ENCODE assay signal across 10 cellular contexts in genomic region chr9:75152416-75152815, GRCh38.
DNase-seq lines count a peak whose midpoint lies in the region; ATAC-seq lines count a peak whose summit lies in the region.
"Had no signal": no experiment of that assay in that cellular context is flagged by ENCODE, and none has a peak within 500 bp of the region (broad histone marks: within the 10 kb centered on the region; RNA-seq: fewer than 3 reads in every experiment).

No MANE protein-coding gene starts in this region.

- POLR2A ChIA-PET in activated CD4-positive, alpha-beta memory T cell treated with anti-CD3 and anti-CD28 coated beads for 36 hours (lab: Charles Lee): interaction anchor here (0.8 to 1.7 kb wide), 5 partner anchors 13 to 125 kb away, joined by 3 to 8 read pairs (median 5); partner anchors contain the start of genes NMRK1 and OSTF1

- DNase-seq in activated CD4-positive, alpha-beta memory T cell treated with anti-CD3 and anti-CD28 coated beads for 36 hours: peak; percentile 82
- peak; percentile 22 to 72 for DNase-seq in activated naive CD4-positive, alpha-beta T cell treated with anti-CD3 and anti-CD28 coated beads, Interleukin-2, amount 50 U/mL, for 72 hours (ENCODE audit: low spot score in 2 of 2)
- DNase-seq in stimulated activated CD8-positive, alpha-beta memory T cell treated with anti-CD3 and anti-CD28 coated beads, Interleukin-15, amount 100 ng/mL, for 1 hour (ENCODE audit: low read depth): peak; percentile 21
- DNase-seq in NCI-H2227 (lab: John Stamatoyannopoulos, UW; ENCODE audit: unreplicated experiment) (no peak), NCI-H69 (lab: John Stamatoyannopoulos, UW) (no peak)
- DNase-seq: SHP77 had no signal

- CTCF ChIA-PET in activated CD4-positive, alpha-beta memory T cell treated with anti-CD3 and anti-CD28 coated beads for 36 hours (lab: Charles Lee): interaction anchor here (0.9 to 1.5 kb wide), 5 partner anchors 14 to 70 kb away, joined by 3 to 6 read pairs (median 3); no protein-coding TSS in a partner anchor

- H3K9me3 Mint-ChIP-seq in activated CD4-positive, alpha-beta memory T cell treated with anti-CD3 and anti-CD28 coated beads for 36 hours: no peaks in the 10 kb centered on the region
- no peaks in the 10 kb centered on the region for H3K9me3 Mint-ChIP-seq in activated naive CD4-positive, alpha-beta T cell treated with anti-CD3 and anti-CD28 coated beads, Interleukin-2, amount 50 U/mL, for 72 hours
- H3K9me3 Mint-ChIP-seq in stimulated activated memory B cell treated with anti-CD40 and anti-IgM and Interleukin-4, amounts not matched to agents 10 μg/mL and 1 μg/mL and 100 μg/mL, for 72 hours: no peaks in the 10 kb centered on the region
- H3K9me3 Mint-ChIP-seq: neural crest cell had no signal

- H3K27me3 Mint-ChIP-seq in activated CD4-positive, alpha-beta memory T cell treated with anti-CD3 and anti-CD28 coated beads for 36 hours: no peaks in the 10 kb centered on the region
- H3K27me3 Mint-ChIP-seq in stimulated activated memory B cell treated with anti-CD40 and anti-IgM and Interleukin-4, amounts not matched to agents 10 μg/mL and 1 μg/mL and 100 μg/mL, for 72 hours: no peaks in the 10 kb centered on the region

- intact Hi-C loops in activated CD4-positive, alpha-beta memory T cell treated with anti-CD3 and anti-CD28 coated beads for 36 hours (cut with micrococcal nuclease): loop anchor here (1.0 to 5.0 kb wide), 3 partner anchors 32 to 380 kb away; no protein-coding TSS in a partner anchor

- ATAC-seq in HG02981 (IDR thresholded peaks at IDR 0.05; ENCODE audit: unreplicated experiment) (peak; percentile 31), HG03280 (IDR thresholded peaks at IDR 0.05; ENCODE audit: unreplicated experiment) (no peak)
- peak; percentile 66 to 91 for ATAC-seq in activated naive CD4-positive, alpha-beta T cell treated with anti-CD3 and anti-CD28 coated beads, Interleukin-2, amount 50 U/mL, for 72 hours
- ATAC-seq in stimulated activated memory B cell treated with anti-CD40 and anti-IgM and Interleukin-4, amounts not matched to agents 10 μg/mL and 1 μg/mL and 100 μg/mL, for 72 hours: no peak

- H3K36me3 Mint-ChIP-seq in activated CD4-positive, alpha-beta memory T cell treated with anti-CD3 and anti-CD28 coated beads for 36 hours: peaks cover 13% of the 10 kb centered on the region
- H3K36me3 Mint-ChIP-seq in activated naive CD4-positive, alpha-beta T cell treated with anti-CD3 and anti-CD28 coated beads, Interleukin-2, amount 50 U/mL, for 72 hours: peaks cover 4 to 12% of the 10 kb centered on the region in 2 donors
- peaks cover 25% of the 10 kb centered on the region for H3K36me3 Mint-ChIP-seq in stimulated activated memory B cell treated with anti-CD40 and anti-IgM and Interleukin-4, amounts not matched to agents 10 μg/mL and 1 μg/mL and 100 μg/mL, for 72 hours

- peaks cover 68% of the 10 kb centered on the region for H3K4me1 Mint-ChIP-seq in activated CD4-positive, alpha-beta memory T cell treated with anti-CD3 and anti-CD28 coated beads for 36 hours (ENCODE audit: low read depth)
- H3K4me1 Mint-ChIP-seq in stimulated activated memory B cell treated with anti-CD40 and anti-IgM and Interleukin-4, amounts not matched to agents 10 μg/mL and 1 μg/mL and 100 μg/mL, for 72 hours: peaks cover 8% of the 10 kb centered on the region

- peak overlapping the region; percentile 84 for H3K27ac Mint-ChIP-seq in activated CD4-positive, alpha-beta memory T cell treated with anti-CD3 and anti-CD28 coated beads for 36 hours
- peak overlapping the region; percentile 9 to 69 for H3K27ac Mint-ChIP-seq in activated naive CD4-positive, alpha-beta T cell treated with anti-CD3 and anti-CD28 coated beads, Interleukin-2, amount 50 U/mL, for 72 hours
- H3K27ac Mint-ChIP-seq in stimulated activated memory B cell treated with anti-CD40 and anti-IgM and Interleukin-4, amounts not matched to agents 10 μg/mL and 1 μg/mL and 100 μg/mL, for 72 hours: no peak overlapping the region

- peak overlapping the region; percentile 24 for H3K4me3 Mint-ChIP-seq in activated CD4-positive, alpha-beta memory T cell treated with anti-CD3 and anti-CD28 coated beads for 36 hours
- no peak overlapping the region for H3K4me3 Mint-ChIP-seq in stimulated activated memory B cell treated with anti-CD40 and anti-IgM and Interleukin-4, amounts not matched to agents 10 μg/mL and 1 μg/mL and 100 μg/mL, for 72 hours
- H3K4me3 Mint-ChIP-seq: neural crest cell had no signal

Comparison
In these comparisons a context has a peak if more than half of its experiments do, and no peak if none do; other contexts are left out.
1. ATAC-seq: peak in HG02981 (single experiment) and activated naive CD4-positive, alpha-beta T cell treated with anti-CD3 and anti-CD28 coated beads, Interleukin-2, amount 50 U/mL, for 72 hours (2 of 2); none in stimulated activated memory B cell treated with anti-CD40 and anti-IgM and Interleukin-4, amounts not matched to agents 10 μg/mL and 1 μg/mL and 100 μg/mL, for 72 hours (single experiment) and HG03280 (single experiment).
2. DNase-seq: peak in activated CD4-positive, alpha-beta memory T cell treated with anti-CD3 and anti-CD28 coated beads for 36 hours (single experiment), activated naive CD4-positive, alpha-beta T cell treated with anti-CD3 and anti-CD28 coated beads, Interleukin-2, amount 50 U/mL, for 72 hours (2 of 2) and stimulated activated CD8-positive, alpha-beta memory T cell treated with anti-CD3 and anti-CD28 coated beads, Interleukin-15, amount 100 ng/mL, for 1 hour (single experiment); none in NCI-H2227 (single experiment) and NCI-H69 (single experiment).